25 cellular contexts compared by ENCODE assay signal in genomic region chrX:55210931-55211677, GRCh38. TPM values are rescaled to one million over a fixed set of nuclear protein-coding genes. Genes with fewer than 3 reads are reported as not detected.
DNase-seq lines count a peak whose midpoint lies in the region; ATAC-seq, FAIRE-seq and TF ChIP-seq lines count a peak whose summit lies in the region.
"Had no signal": no experiment of that assay in that cellular context is flagged by ENCODE, and none has a peak within 500 bp of the region (broad histone marks: within the 10 kb centered on the region; RNA-seq: fewer than 3 reads in every experiment).

No MANE protein-coding gene starts in this region.

- BruUV-seq in HepG2 (replicated peaks; lab: Mats Ljungman, UMichigan): no TSS peak

- peak overlapping the region; percentile 38 for H2AFZ ChIP-seq in SK-N-SH (ENCODE audit: low read depth)
- peak overlapping the region; percentile 27 for H2AFZ ChIP-seq in HepG2 (ENCODE audit: low read length)
- H2AFZ ChIP-seq in Karpas-422 (ENCODE audit: low read length): no peak overlapping the region
- H2AFZ ChIP-seq: GM23248 had no signal

- H3K9me3 ChIP-seq in BE2C (no peaks in the 10 kb centered on the region), SK-N-SH (no peaks in the 10 kb centered on the region), HepG2 (ENCODE audit: low read length) (no peaks in the 10 kb centered on the region), Karpas-422 (ENCODE audit: low read length) (no peaks in the 10 kb centered on the region)
- H3K9me3 ChIP-seq: esophagus muscularis mucosa, gastrocnemius medialis, thyroid gland had no signal

- CTCF ChIA-PET in SK-N-SH (lab: Yijun Ruan, JAX) (interaction anchor here (1.5 kb wide), 1 partner anchor 74 kb away, joined by 3 read pairs; no protein-coding TSS in a partner anchor), HepG2 (lab: Yijun Ruan, JAX; ENCODE audit: low intra/inter-chr PET ratio, low total read pairs) (interaction anchor here (1.4 kb wide), 1 partner anchor 76 kb away, joined by 6 read pairs; no protein-coding TSS in a partner anchor)

- POLR2A ChIA-PET in SK-N-SH (lab: Yijun Ruan, JAX): no interaction called here
- POLR2A ChIA-PET in HepG2 (lab: Yijun Ruan, JAX): no interaction called here

- no peaks in the 10 kb centered on the region for H3K27me3 ChIP-seq in BE2C
- H3K27me3 ChIP-seq in SK-N-SH (ENCODE audit: insufficient read depth): no peaks in the 10 kb centered on the region; the same call in 1 of the 2 replicates
- H3K27me3 ChIP-seq in HepG2 (ENCODE audit: control insufficient read depth in 1 of 2, insufficient read depth in 2 of 2, low read length in 2 of 2): no peaks in the 10 kb centered on the region
- H3K27me3 ChIP-seq in Karpas-422 (ENCODE audit: low read length): no peaks in the 10 kb centered on the region
- H3K27me3 ChIP-seq: esophagus muscularis mucosa, gastrocnemius medialis, thyroid gland had no signal

- TF ChIP-seq EP300 in SK-N-SH (IDR thresholded peaks at IDR 0.05; ENCODE audit: borderline replicate concordance in 1 of 2, low read depth in 1 of 2, low read length in 1 of 2) (no peak), HepG2 (IDR thresholded peaks at IDR 0.05; ENCODE audit: low read depth in 2 of 2, low read length in 2 of 2) (no peak), HepG2 (CRISPR knock-in tag; IDR thresholded peaks at IDR 0.05; ENCODE audit: borderline replicate concordance) (no peak)

- in situ Hi-C loops in HepG2 (cut with HindIII; ENCODE audit: extremely low pct_ligation_motif_present, low pct_unique_long_range_greater_than_20kb): no loop called here

- H3K9ac ChIP-seq in SK-N-SH (no peak overlapping the region), HepG2 (ENCODE audit: insufficient read depth, low read depth, low read length) (no peak overlapping the region), Karpas-422 (ENCODE audit: low read length) (no peak overlapping the region)
- H3K9ac ChIP-seq: GM23248 had no signal

- H4K20me1 ChIP-seq in SK-N-SH (ENCODE audit: insufficient read depth) (no peaks in the 10 kb centered on the region), HepG2 (ENCODE audit: insufficient read depth, low read length) (no peaks in the 10 kb centered on the region), Karpas-422 (ENCODE audit: insufficient read depth, low read depth, low read length) (no peaks in the 10 kb centered on the region)

- H3K4me2 ChIP-seq in SK-N-SH (peak overlapping the region; percentile 67), HepG2 (ENCODE audit: low read depth, low read length) (peak overlapping the region; percentile 50), Karpas-422 (ENCODE audit: low read depth, low read length, poor library complexity, severe bottlenecking) (no peak overlapping the region)

- no peaks in the 10 kb centered on the region for H3F3A ChIP-seq in SK-N-SH (replicated peaks; ENCODE audit: insufficient read depth)

- no peaks in the 10 kb centered on the region for H3K9me2 ChIP-seq in SK-N-SH
- no peaks in the 10 kb centered on the region for H3K9me2 ChIP-seq in Karpas-422 (replicated peaks; ENCODE audit: insufficient read depth, low read length)

- H3K79me2 ChIP-seq in SK-N-SH (ENCODE audit: insufficient read depth): no peaks in the 10 kb centered on the region
- no peaks in the 10 kb centered on the region for H3K79me2 ChIP-seq in HepG2 (ENCODE audit: insufficient read depth, low read length)
- no peaks in the 10 kb centered on the region for H3K79me2 ChIP-seq in Karpas-422 (ENCODE audit: low read length)

- DNase-seq in BE2C: no peak
- peak; percentile 33 for DNase-seq in HT-29 (ENCODE audit: low spot score)
- DNase-seq in SK-N-SH: no peak
- DNase-seq in HepG2 (ENCODE audit: low spot score): peak; percentile 41
- no peak for DNase-seq in cortex of kidney (lab: John Stamatoyannopoulos, UW)
- DNase-seq in Karpas-422: no peak
- DNase-seq in stimulated activated CD4-positive, alpha-beta T cell treated with anti-CD3 and anti-CD28 coated beads, Interleukin-4, amount 100 ng/mL, for 4 hours: no peak
- DNase-seq in T-helper 2 cell: no peak
- DNase-seq: activated CD4-positive, alpha-beta T cell treated with anti-CD3 and anti-CD28 coated beads, Interleukin-2, amount 50 U/mL, for 1 hour; activated naive CD8-positive, alpha-beta T cell treated with anti-CD3 and anti-CD28 coated beads for 36 hours; CD4-positive, alpha-beta memory T cell; cerebellar nuclear complex; DND-41; effector CD8-positive, alpha-beta T cell; gastrocnemius medialis; GM23248; natural killer cell; NCI-H1417 treated with DMSO at 0.1 percent for 48 hours; NCI-H226; stimulated activated naive CD4-positive, alpha-beta T cell treated with Interleukin-2 at 50 U/mL for 16 hours; thyroid gland had no signal

- H3K27ac ChIP-seq in SK-N-SH (ENCODE audit: low read depth in 2 of 2, low read length in 1 of 2) (no peak overlapping the region), HepG2 (ENCODE audit: extremely low read length, insufficient read depth, low read length) (no peak overlapping the region), Karpas-422 (ENCODE audit: low read length) (no peak overlapping the region)
- H3K27ac ChIP-seq: esophagus muscularis mucosa, gastrocnemius medialis, GM23248, thyroid gland had no signal

- whole genome bisulfite sequencing in SK-N-SH (ENCODE audit: low lambda C conversion rate): 9% methylated on average over 13 of the region's 13 CpGs
- 5% methylated on average over 8 of the region's 13 CpGs for WGBS in HepG2 (ENCODE audit: low lambda C conversion rate)

- no peak for TF ChIP-seq POLR2A in HepG2 (IDR thresholded peaks at IDR 0.05; ENCODE audit: insufficient read depth in 1 of 2, low read depth in 2 of 2, low read length in 2 of 2)

- TF ChIP-seq CTCF in BE2C (IDR thresholded peaks at IDR 0.05; ENCODE audit: low read depth, low read length): peak; percentile 18
- TF ChIP-seq CTCF in SK-N-SH (IDR thresholded peaks at IDR 0.05): peak; percentile 46
- peak; percentile 18; the same call in 1 of the 2 replicates for TF ChIP-seq CTCF in HepG2 (CRISPR knock-in tag; IDR thresholded peaks at IDR 0.05)

- H3K36me3 ChIP-seq in BE2C: no peaks in the 10 kb centered on the region
- no peaks in the 10 kb centered on the region for H3K36me3 ChIP-seq in SK-N-SH (replicated peaks in 1 of 2; ENCODE audit: control insufficient read depth in 1 of 2, insufficient read depth in 2 of 2, low read length in 1 of 2)
- no peaks in the 10 kb centered on the region for H3K36me3 ChIP-seq in HepG2 (replicated peaks in 1 of 2; ENCODE audit: control insufficient read depth in 1 of 2, insufficient read depth in 2 of 2, low read length in 2 of 2)
- no peaks in the 10 kb centered on the region for H3K36me3 ChIP-seq in Karpas-422 (ENCODE audit: insufficient read depth, low read length)
- H3K36me3 ChIP-seq: esophagus muscularis mucosa, gastrocnemius medialis, thyroid gland had no signal

- intact Hi-C loops in HepG2 (cut with micrococcal nuclease; ENCODE audit: unreplicated experiment): loop anchor here (1.0 kb wide), 1 partner anchor 76 kb away; no protein-coding TSS in a partner anchor

- peak; percentile 44 for TF ChIP-seq RAD21 in SK-N-SH (IDR thresholded peaks at IDR 0.05; ENCODE audit: low read length)
- TF ChIP-seq RAD21 in HepG2 (CRISPR knock-in tag; IDR thresholded peaks at IDR 0.05): no peak

- H3K4me1 ChIP-seq in BE2C (no peaks in the 10 kb centered on the region), SK-N-SH (ENCODE audit: control insufficient read depth in 1 of 2, insufficient read depth in 2 of 2, low read depth in 1 of 2, low read length in 1 of 2) (no peaks in the 10 kb centered on the region), HepG2 (ENCODE audit: insufficient read depth, low read length) (no peaks in the 10 kb centered on the region), Karpas-422 (ENCODE audit: low read length) (no peaks in the 10 kb centered on the region)
- H3K4me1 ChIP-seq: esophagus muscularis mucosa, gastrocnemius medialis, thyroid gland had no signal

- ATAC-seq in HepG2: peak; percentile 93
- ATAC-seq: activated T-helper 17 cell treated with anti-CD3 and anti-CD28 coated beads, Interleukin-2, amount 50 U/mL, for 72 hours; gastrocnemius medialis; natural killer cell had no signal

- peak; percentile 77 for FAIRE-seq in HepG2 (lab: Jason Lieb, UNC)

- H3K4me3 ChIP-seq in BE2C (ENCODE audit: low read depth, low read length) (peak overlapping the region; percentile 21; the same call in 1 of the 2 replicates), SK-N-SH (ENCODE audit: low read depth in 2 of 2, low read length in 1 of 2) (peak overlapping the region; percentile 30 to 59), HepG2 (replicated peaks in 1 of 3; ENCODE audit: insufficient read depth in 1 of 3, low read depth in 2 of 3, low read length in 3 of 3) (peak overlapping the region in 2 of 3 experiments; percentile 29 to 34; a peak in 4 of 6 replicates), Karpas-422 (ENCODE audit: low read length) (no peak overlapping the region)
- H3K4me3 ChIP-seq: esophagus muscularis mucosa, gastrocnemius medialis, GM23248, thyroid gland had no signal

RNA-seq across cellular contexts. Expression of gene PAGE5, which starts 9.0 kb away (rescaled TPM):
- polyA plus RNA-seq in BE2C (2012; ENCODE audit: insufficient read depth, insufficient read length, low read depth): 1.6 TPM
- 0.57 TPM in 1 of 2 replicates, not detected in the other for total RNA-seq in HT-29 (2014; rRNA removed; shearing (Covaris generic))
- polyA plus RNA-seq in SK-N-SH (2012; rRNA removed) (5.1 and 7.1 TPM in 2 replicates), HepG2 (2011; rRNA removed) (not detected in 2 replicates)
- polyA plus RNA-seq in SK-N-SH (2012; cell fraction: cytosol; rRNA removed): 7.8 and 8.2 TPM in 2 replicates
- polyA plus RNA-seq in SK-N-SH (2012; cell fraction: nucleus; rRNA removed): 1.5 TPM in 2 replicates
- total RNA-seq in HepG2 (2016; rRNA removed; fragmentation: Illumina TruSeq; extraction: Trizol): not detected in 2 replicates
- total RNA-seq in HepG2 (2016; cell fraction: cytosol; rRNA removed; fragmentation: Illumina TruSeq; extraction: Trizol; ENCODE audit: low read depth): not detected in 2 replicates
- not detected in 2 replicates for total RNA-seq in HepG2 (2016; cell fraction: insoluble cytoplasmic fraction; rRNA removed; fragmentation: Illumina TruSeq; extraction: Trizol)
- not detected in 2 replicates for total RNA-seq in HepG2 (2016; cell fraction: membrane; rRNA removed; fragmentation: Illumina TruSeq; extraction: Trizol)
- not detected in 2 replicates for total RNA-seq in HepG2 (2016; cell fraction: nucleus; rRNA removed; fragmentation: Illumina TruSeq; extraction: Trizol)
- polyA plus RNA-seq in HepG2 (2011; cell fraction: cytosol; rRNA removed): not detected in 2 replicates
- not detected in 2 replicates for polyA plus RNA-seq in HepG2 (2011; cell fraction: nucleus; rRNA removed)
- polyA plus RNA-seq in HepG2 (2012): not detected in 2 replicates
- not detected in 2 replicates for polyA plus RNA-seq in HepG2 (2016; cell fraction: cytosol; fragmentation: Illumina TruSeq; extraction: Trizol; ENCODE audit: low read depth)
- not detected in 2 replicates for polyA plus RNA-seq in HepG2 (2016; cell fraction: insoluble cytoplasmic fraction; fragmentation: Illumina TruSeq; extraction: Trizol; ENCODE audit: low read depth)
- polyA plus RNA-seq in HepG2 (2016; cell fraction: membrane; fragmentation: Illumina TruSeq; extraction: Trizol; ENCODE audit: low read depth): not detected in 2 replicates
- polyA plus RNA-seq in HepG2 (2016; cell fraction: nucleus; fragmentation: Illumina TruSeq; extraction: Trizol; ENCODE audit: insufficient read depth, low read depth): not detected in 2 replicates
- not detected in 2 replicates for polyA minus RNA-seq in HepG2 (2011; rRNA and poly(A)+ RNA removed; ENCODE audit: low replicate concordance)
- polyA minus RNA-seq in HepG2 (2011; cell fraction: cytosol; rRNA and poly(A)+ RNA removed): not detected in 2 replicates
- polyA minus RNA-seq in HepG2 (2011; cell fraction: nucleus; rRNA and poly(A)+ RNA removed): not detected in 2 replicates
- not detected in 2 replicates for total RNA-seq in Karpas-422 (2014; rRNA removed; shearing (Covaris generic); ENCODE audit: low replicate concordance)
- total RNA-seq: esophagus muscularis mucosa, gastrocnemius medialis, GM23248, natural killer cell, posterior vena cava, skeletal muscle tissue, thyroid gland had no signal
- polyA plus RNA-seq: GM23248 had no signal

RNA-seq across cellular contexts. Expression of gene PAGE3, which starts 53.6 kb away (rescaled TPM):
- polyA plus RNA-seq in BE2C (2012; ENCODE audit: insufficient read depth, insufficient read length, low read depth): not detected
- total RNA-seq in HT-29 (2014; rRNA removed; shearing (Covaris generic)): not detected in 2 replicates
- polyA plus RNA-seq in SK-N-SH (2012; rRNA removed): not detected in 2 replicates
- polyA plus RNA-seq in SK-N-SH (2012; cell fraction: cytosol; rRNA removed): not detected in 2 replicates
- polyA plus RNA-seq in SK-N-SH (2012; cell fraction: nucleus; rRNA removed): not detected in 2 replicates
- total RNA-seq in HepG2 (2016; rRNA removed; fragmentation: Illumina TruSeq; extraction: Trizol): not detected in 2 replicates
- not detected in 2 replicates for total RNA-seq in HepG2 (2016; cell fraction: cytosol; rRNA removed; fragmentation: Illumina TruSeq; extraction: Trizol; ENCODE audit: low read depth)
- total RNA-seq in HepG2 (2016; cell fraction: insoluble cytoplasmic fraction; rRNA removed; fragmentation: Illumina TruSeq; extraction: Trizol): not detected in 2 replicates
- total RNA-seq in HepG2 (2016; cell fraction: membrane; rRNA removed; fragmentation: Illumina TruSeq; extraction: Trizol): not detected in 2 replicates
- total RNA-seq in HepG2 (2016; cell fraction: nucleus; rRNA removed; fragmentation: Illumina TruSeq; extraction: Trizol): not detected in 2 replicates
- polyA plus RNA-seq in HepG2 (2011; rRNA removed): not detected in 2 replicates
- polyA plus RNA-seq in HepG2 (2011; cell fraction: cytosol; rRNA removed): not detected in 2 replicates
- polyA plus RNA-seq in HepG2 (2011; cell fraction: nucleus; rRNA removed): not detected in 2 replicates
- polyA plus RNA-seq in HepG2 (2012): not detected in 2 replicates
- polyA plus RNA-seq in HepG2 (2016; cell fraction: cytosol; fragmentation: Illumina TruSeq; extraction: Trizol; ENCODE audit: low read depth): not detected in 2 replicates
- polyA plus RNA-seq in HepG2 (2016; cell fraction: insoluble cytoplasmic fraction; fragmentation: Illumina TruSeq; extraction: Trizol; ENCODE audit: low read depth): not detected in 2 replicates
- polyA plus RNA-seq in HepG2 (2016; cell fraction: membrane; fragmentation: Illumina TruSeq; extraction: Trizol; ENCODE audit: low read depth): not detected in 2 replicates
- not detected in 2 replicates for polyA plus RNA-seq in HepG2 (2016; cell fraction: nucleus; fragmentation: Illumina TruSeq; extraction: Trizol; ENCODE audit: insufficient read depth, low read depth)
- polyA minus RNA-seq in HepG2 (2011; rRNA and poly(A)+ RNA removed; ENCODE audit: low replicate concordance): not detected in 2 replicates
- not detected in 2 replicates for polyA minus RNA-seq in HepG2 (2011; cell fraction: cytosol; rRNA and poly(A)+ RNA removed)
- not detected in 2 replicates for polyA minus RNA-seq in HepG2 (2011; cell fraction: nucleus; rRNA and poly(A)+ RNA removed)
- not detected in 2 replicates for total RNA-seq in Karpas-422 (2014; rRNA removed; shearing (Covaris generic); ENCODE audit: low replicate concordance)
- total RNA-seq: activated naive CD8-positive, alpha-beta T cell treated with anti-CD3 and anti-CD28 coated beads for 36 hours; activated T-helper 17 cell treated with anti-CD3 and anti-CD28 coated beads, Interleukin-2, amount 50 U/mL, for 72 hours; CD4-positive, alpha-beta memory T cell; esophagus muscularis mucosa; gastrocnemius medialis; GM23248; natural killer cell; posterior vena cava; skeletal muscle tissue; thyroid gland had no signal
- polyA plus RNA-seq: CD4-positive, alpha-beta memory T cell; GM23248 had no signal

Comparison
In these comparisons a context has a peak if more than half of its experiments do, and no peak if none do; other contexts are left out.
1. DNase-seq: peak in HT-29 (single experiment) and HepG2 (single experiment); none in BE2C (single experiment), SK-N-SH (single experiment), cortex of kidney (single experiment), Karpas-422 (single experiment), stimulated activated CD4-positive, alpha-beta T cell treated with anti-CD3 and anti-CD28 coated beads, Interleukin-4, amount 100 ng/mL, for 4 hours (0 of 2) and T-helper 2 cell (0 of 5).
2. Peak in every context shown above with its lines, with median percentiles within 50 percentile points of each other: CTCF ChIP-seq.